Comparison of ENCODE assay signal across 25 cellular contexts in genomic region chr5:131186561-131187256, GRCh38. TPM values are rescaled to one million over a fixed set of nuclear protein-coding genes. Genes with fewer than 3 reads are reported as not detected.
DNase-seq lines count a peak whose midpoint lies in the region; ATAC-seq and TF ChIP-seq lines count a peak whose summit lies in the region.
"Had no signal": no experiment of that assay in that cellular context is flagged by ENCODE, and none has a peak within 500 bp of the region (broad histone marks: within the 10 kb centered on the region; RNA-seq: fewer than 3 reads in every experiment).

No MANE protein-coding gene starts in this region.

- intact Hi-C loops in Calu3 (cut with micrococcal nuclease; ENCODE audit: unreplicated experiment), result no loop called here
- intact Hi-C loops in activated CD8-positive, alpha-beta T cell treated with anti-CD3 and anti-CD28 coated beads for 36 hours (cut with micrococcal nuclease), result no loop called here

- DNase-seq in Calu3 (no peak), LHCN-M2 (ENCODE audit: low read depth) (peak; percentile 85), SJCRH30 (peak; percentile 35 to 66), fibroblast of peridontal ligament (ENCODE audit: extremely low read depth) (peak; percentile 31), NCI-H82 (lab: John Stamatoyannopoulos, UW) (no peak), cerebellum (ENCODE audit: low spot score) (no peak)
- DNase-seq in activated CD8-positive, alpha-beta T cell treated with anti-CD3 and anti-CD28 coated beads for 36 hours, result no peak
- DNase-seq: activated effector memory CD4-positive, alpha-beta T cell treated with anti-CD3 and anti-CD28 coated beads, Interleukin-2, amount 50 U/mL, for 16 hours; AML-193; amniotic stem cell; COR-L47; GDM1; heart left ventricle; islet precursor cell; naive thymus-derived CD8-positive, alpha-beta T cell; NCI-H1105; NCI-H2171; posterior cingulate gyrus; stimulated activated CD4-positive, alpha-beta T cell treated with anti-CD3 and anti-CD28 coated beads, Interleukin-4, amount 100 ng/mL, for 24 hours; stimulated activated CD8-positive, alpha-beta memory T cell treated with anti-CD3 and anti-CD28 coated beads, Interleukin-4, amount 100 ng/mL, for 48 hours; T-helper 9 cell had no signal

- H3K27ac Mint-ChIP-seq in Calu3 (ENCODE audit: unreplicated experiment), result peak overlapping the region; percentile 44
- no peak overlapping the region for H3K27ac Mint-ChIP-seq in activated CD8-positive, alpha-beta T cell treated with anti-CD3 and anti-CD28 coated beads for 36 hours
- H3K27ac Mint-ChIP-seq: naive thymus-derived CD8-positive, alpha-beta T cell had no signal

- H3K4me1 ChIP-seq in SJCRH30, result peaks cover 28% of the 10 kb centered on the region
- H3K4me1 ChIP-seq: suprapubic skin had no signal

- POLR2A ChIA-PET in activated CD8-positive, alpha-beta T cell treated with anti-CD3 and anti-CD28 coated beads for 36 hours (lab: Charles Lee), result no interaction called here

- no peaks in the 10 kb centered on the region for H3K36me3 Mint-ChIP-seq in Calu3 (ENCODE audit: insufficient read depth, unreplicated experiment)
- H3K36me3 Mint-ChIP-seq in activated CD8-positive, alpha-beta T cell treated with anti-CD3 and anti-CD28 coated beads for 36 hours (ENCODE audit: low read depth), result peaks cover 29% of the 10 kb centered on the region

- no peak overlapping the region for H3K4me3 ChIP-seq in SJCRH30
- H3K4me3 ChIP-seq: heart left ventricle, skin epidermis, suprapubic skin had no signal

- no peaks in the 10 kb centered on the region for H3K27me3 Mint-ChIP-seq in Calu3 (ENCODE audit: unreplicated experiment)
- H3K27me3 Mint-ChIP-seq in activated CD8-positive, alpha-beta T cell treated with anti-CD3 and anti-CD28 coated beads for 36 hours, result no peaks in the 10 kb centered on the region
- H3K27me3 Mint-ChIP-seq: naive thymus-derived CD8-positive, alpha-beta T cell had no signal

- H3K4me3 Mint-ChIP-seq in Calu3 (ENCODE audit: low read depth, unreplicated experiment), result no peak overlapping the region
- no peak overlapping the region for H3K4me3 Mint-ChIP-seq in activated CD8-positive, alpha-beta T cell treated with anti-CD3 and anti-CD28 coated beads for 36 hours
- H3K4me3 Mint-ChIP-seq: naive thymus-derived CD8-positive, alpha-beta T cell had no signal

- no peaks in the 10 kb centered on the region for H3K27me3 ChIP-seq in SJCRH30
- H3K27me3 ChIP-seq: heart left ventricle, suprapubic skin had no signal

- CTCF ChIA-PET in Calu3 (lab: Charles Lee), result no interaction called here
- CTCF ChIA-PET in activated CD8-positive, alpha-beta T cell treated with anti-CD3 and anti-CD28 coated beads for 36 hours (lab: Charles Lee), result no interaction called here

- no peak for TF ChIP-seq CTCF in Calu3 (IDR thresholded peaks at IDR 0.05; ENCODE audit: unreplicated experiment)
- no peak for TF ChIP-seq CTCF in activated CD8-positive, alpha-beta T cell treated with anti-CD3 and anti-CD28 coated beads for 36 hours (IDR thresholded peaks at IDR 0.05)

- H3K9me3 ChIP-seq in SJCRH30 (replicated peaks), result no peaks in the 10 kb centered on the region
- H3K9me3 ChIP-seq: heart left ventricle, suprapubic skin had no signal

- BruUV-seq in Calu3 (replicated peaks; lab: Mats Ljungman, UMichigan), result no TSS peak

- no peaks in the 10 kb centered on the region for H3K9me3 Mint-ChIP-seq in Calu3 (ENCODE audit: low read depth, unreplicated experiment)
- H3K9me3 Mint-ChIP-seq in activated CD8-positive, alpha-beta T cell treated with anti-CD3 and anti-CD28 coated beads for 36 hours, result no peaks in the 10 kb centered on the region
- H3K9me3 Mint-ChIP-seq: naive thymus-derived CD8-positive, alpha-beta T cell had no signal

- no peaks in the 10 kb centered on the region for H3K4me1 Mint-ChIP-seq in Calu3 (ENCODE audit: low read depth, unreplicated experiment)
- H3K4me1 Mint-ChIP-seq in activated CD8-positive, alpha-beta T cell treated with anti-CD3 and anti-CD28 coated beads for 36 hours (ENCODE audit: low read depth), result peaks cover 15% of the 10 kb centered on the region

- 0 out of 2 replicates have a peak, but pooled peaks cover 2% of the 10 kb centered on the region for H3K36me3 ChIP-seq in SJCRH30

- peak overlapping the region; percentile 53 for H3K27ac ChIP-seq in SJCRH30
- H3K27ac ChIP-seq: heart left ventricle, skin epidermis, suprapubic skin had no signal

- no peak for ATAC-seq in activated CD8-positive, alpha-beta T cell treated with anti-CD3 and anti-CD28 coated beads for 36 hours
- no peak for ATAC-seq in GM21717 (IDR thresholded peaks at IDR 0.05; ENCODE audit: unreplicated experiment)
- ATAC-seq: activated CD4-positive, CD25-positive, alpha-beta regulatory T cell treated with anti-CD3 and anti-CD28 coated beads, Interleukin-2, amount 50 U/mL, for 24 hours; heart left ventricle; naive thymus-derived CD8-positive, alpha-beta T cell had no signal

RNA-seq across cellular contexts. Expression of gene LYRM7, which starts 16.0 kb away (rescaled TPM):
- total RNA-seq in Calu3 (2022) (12.6 and 14.6 TPM in 2 replicates), LHCN-M2 (2014; rRNA removed) (14.1 and 16.9 TPM in 2 replicates), cerebellum (13.7 TPM)
- 3.0 TPM for polyA plus RNA-seq in LHCN-M2 (2012)
- 21.1 and 21.8 TPM in 2 replicates for total RNA-seq in SJCRH30 (2014; rRNA removed; shearing (Covaris generic))
- 10 to 100 TPM; 23.2 to 24.0 TPM for total RNA-seq in activated CD8-positive, alpha-beta T cell treated with anti-CD3 and anti-CD28 coated beads for 36 hours

RNA-seq across cellular contexts. Expression of gene HINT1, which starts 21.7 kb away (rescaled TPM):
- total RNA-seq in Calu3 (2022) (198 and 232 TPM in 2 replicates), LHCN-M2 (2014; rRNA removed) (198 and 227 TPM in 2 replicates), cerebellum (125 TPM)
- 544 TPM for polyA plus RNA-seq in LHCN-M2 (2012)
- total RNA-seq in SJCRH30 (2014; rRNA removed; shearing (Covaris generic)), result 348 and 350 TPM in 2 replicates
- total RNA-seq in activated CD8-positive, alpha-beta T cell treated with anti-CD3 and anti-CD28 coated beads for 36 hours, result 100 to 1,000 TPM; 317 to 322 TPM

Comparison
In these comparisons a context has a peak if more than half of its experiments do, and no peak if none do; other contexts are left out.
1. DNase-seq: peak in LHCN-M2 (single experiment), SJCRH30 (2 of 2) and fibroblast of peridontal ligament (single experiment); none in Calu3 (single experiment), NCI-H82 (single experiment), cerebellum (single experiment) and activated CD8-positive, alpha-beta T cell treated with anti-CD3 and anti-CD28 coated beads for 36 hours (single experiment).